Comparison of ENCODE assay signal across 9 cellular contexts in genomic region chr9:5851445-5851844, GRCh38. TPM values are rescaled to one million over a fixed set of nuclear protein-coding genes. Genes with fewer than 3 reads are reported as not detected.
DNase-seq lines count a peak whose midpoint lies in the region; ATAC-seq and TF ChIP-seq lines count a peak whose summit lies in the region.
"Had no signal": no experiment of that assay in that cellular context is flagged by ENCODE, and none has a peak within 500 bp of the region (broad histone marks: within the 10 kb centered on the region; RNA-seq: fewer than 3 reads in every experiment).

No MANE protein-coding gene starts in this region.

- H3K27me3 ChIP-seq in CD4-positive, alpha-beta T cell (ENCODE audit: control insufficient read depth, insufficient read depth, low read length), result no peaks in the 10 kb centered on the region

- POLR2A ChIA-PET in CD4-positive, alpha-beta T cell (lab: Charles Lee), result interaction anchor here (0.7 to 1.0 kb wide), 2 partner anchors 10 to 23 kb away, joined by 3 to 4 read pairs; no protein-coding TSS in a partner anchor
- POLR2A ChIA-PET in activated CD4-positive, alpha-beta memory T cell treated with anti-CD3 and anti-CD28 coated beads for 36 hours (lab: Charles Lee), result interaction anchor here (0.6 to 1.3 kb wide), 5 partner anchors 17 to 1105 kb away, joined by 3 to 6 read pairs (median 3); partner anchors contain the start of genes ERMP1 and PLGRKT

- no peak overlapping the region for H3K27ac ChIP-seq in CD4-positive, alpha-beta T cell (ENCODE audit: low read depth, low read length)

- H3K4me3 ChIP-seq in mucosa of descending colon, result no peak overlapping the region

- peak overlapping the region; percentile 65 for H3K27ac Mint-ChIP-seq in CD4-positive, alpha-beta T cell
- peak overlapping the region; percentile 70 for H3K27ac Mint-ChIP-seq in activated CD4-positive, alpha-beta memory T cell treated with anti-CD3 and anti-CD28 coated beads for 36 hours
- H3K27ac Mint-ChIP-seq: dendritic cell treated with granulocyte-macrophage colony-stimulating factor and Interleukin-4, amounts not matched to agents 40 ng/mL and 50 ng/mL, for 4 days had no signal

- CTCF ChIA-PET in CD4-positive, alpha-beta T cell (lab: Charles Lee), result interaction anchor here (0.9 to 5.8 kb wide), 2 partner anchors 19 to 35 kb away, joined by 3 to 34 read pairs; partner anchors contain the start of gene ERMP1
- CTCF ChIA-PET in activated CD4-positive, alpha-beta memory T cell treated with anti-CD3 and anti-CD28 coated beads for 36 hours (lab: Charles Lee), result interaction anchor here (1.0 to 2.8 kb wide), 5 partner anchors 10 to 155 kb away, joined by 3 to 32 read pairs (median 5); partner anchors contain the start of gene ERMP1

- H3K36me3 ChIP-seq in mucosa of descending colon (ENCODE audit: low read depth), result no peaks in the 10 kb centered on the region

- DNase-seq in CD4-positive, alpha-beta T cell, result peak in 3 of 10 experiments; percentile 4 to 23 (median 16)
- peak; percentile 66 for DNase-seq in activated CD4-positive, alpha-beta memory T cell treated with anti-CD3 and anti-CD28 coated beads for 36 hours
- peak in 1 of 3 donors; percentile 30 for DNase-seq in mucosa of descending colon
- DNase-seq in inferior parietal cortex (ENCODE audit: extremely low spot score), result no peak
- no peak for DNase-seq in T1000 (lab: John Stamatoyannopoulos, UW)
- no peak for DNase-seq in foreskin melanocyte

- H3K4me1 ChIP-seq in mucosa of descending colon (ENCODE audit: low read depth), result peaks cover 5% of the 10 kb centered on the region

- peaks cover 32% of the 10 kb centered on the region for H3K4me1 Mint-ChIP-seq in CD4-positive, alpha-beta T cell (ENCODE audit: low read depth)
- peaks cover 46% of the 10 kb centered on the region for H3K4me1 Mint-ChIP-seq in activated CD4-positive, alpha-beta memory T cell treated with anti-CD3 and anti-CD28 coated beads for 36 hours (ENCODE audit: low read depth)

- H3K9me3 Mint-ChIP-seq in CD4-positive, alpha-beta T cell, result no peaks in the 10 kb centered on the region
- H3K9me3 Mint-ChIP-seq in activated CD4-positive, alpha-beta memory T cell treated with anti-CD3 and anti-CD28 coated beads for 36 hours, result no peaks in the 10 kb centered on the region
- H3K9me3 Mint-ChIP-seq: dendritic cell treated with granulocyte-macrophage colony-stimulating factor and Interleukin-4, amounts not matched to agents 40 ng/mL and 50 ng/mL, for 4 days had no signal

- H3K36me3 Mint-ChIP-seq in CD4-positive, alpha-beta T cell (ENCODE audit: low read depth), result peaks cover 4% of the 10 kb centered on the region
- no peaks in the 10 kb centered on the region for H3K36me3 Mint-ChIP-seq in activated CD4-positive, alpha-beta memory T cell treated with anti-CD3 and anti-CD28 coated beads for 36 hours

- H3K9me3 ChIP-seq in CD4-positive, alpha-beta T cell (ENCODE audit: control insufficient read depth, low read length), result no peaks in the 10 kb centered on the region
- no peaks in the 10 kb centered on the region for H3K9me3 ChIP-seq in mucosa of descending colon

- H3K27me3 Mint-ChIP-seq in CD4-positive, alpha-beta T cell, result no peaks in the 10 kb centered on the region
- H3K27me3 Mint-ChIP-seq in activated CD4-positive, alpha-beta memory T cell treated with anti-CD3 and anti-CD28 coated beads for 36 hours, result no peaks in the 10 kb centered on the region
- H3K27me3 Mint-ChIP-seq: dendritic cell treated with granulocyte-macrophage colony-stimulating factor and Interleukin-4, amounts not matched to agents 40 ng/mL and 50 ng/mL, for 4 days had no signal

- peak; percentile 58 for ATAC-seq in CD4-positive, alpha-beta T cell (ENCODE audit: poor library complexity)
- ATAC-seq in GM19397 (IDR thresholded peaks at IDR 0.05; ENCODE audit: unreplicated experiment), result peak; percentile 71
- peak; percentile 96 for ATAC-seq in HG03378 (IDR thresholded peaks at IDR 0.05; ENCODE audit: unreplicated experiment)
- ATAC-seq in mucosa of descending colon, result peak; percentile 96

- no peak for TF ChIP-seq CTCF in CD4-positive, alpha-beta T cell (IDR thresholded peaks at IDR 0.05)
- no peak for TF ChIP-seq CTCF in mucosa of descending colon (IDR thresholded peaks at IDR 0.05)

- intact Hi-C loops in CD4-positive, alpha-beta T cell (cut with DNase I, micrococcal nuclease), result no loop called here
- intact Hi-C loops in activated CD4-positive, alpha-beta memory T cell treated with anti-CD3 and anti-CD28 coated beads for 36 hours (cut with micrococcal nuclease), result loop anchor here (1.0 to 10.0 kb wide), 7 partner anchors 10 to 867 kb away; partner anchors contain the start of gene JAK2
- intact Hi-C loops in mucosa of descending colon (cut with DNase I, micrococcal nuclease), result no loop called here

- H3K4me3 Mint-ChIP-seq in CD4-positive, alpha-beta T cell, result no peak overlapping the region
- no peak overlapping the region for H3K4me3 Mint-ChIP-seq in activated CD4-positive, alpha-beta memory T cell treated with anti-CD3 and anti-CD28 coated beads for 36 hours
- H3K4me3 Mint-ChIP-seq: dendritic cell treated with granulocyte-macrophage colony-stimulating factor and Interleukin-4, amounts not matched to agents 40 ng/mL and 50 ng/mL, for 4 days had no signal

RNA-seq across cellular contexts. Expression of gene ERMP1, which starts 18.5 kb away (rescaled TPM):
- 1 to 10 TPM; 5.8 to 6.8 TPM for total RNA-seq in CD4-positive, alpha-beta T cell
- 10 to 100 TPM; 23.2 to 24.0 TPM for total RNA-seq in activated CD4-positive, alpha-beta memory T cell treated with anti-CD3 and anti-CD28 coated beads for 36 hours
- 10 to 100 TPM; 29.5 to 60.6 (median 34.1) TPM for total RNA-seq in mucosa of descending colon

RNA-seq across cellular contexts. Expression of gene MLANA, which starts 39.2 kb away (rescaled TPM):
- not detected for total RNA-seq in CD4-positive, alpha-beta T cell
- not detected for total RNA-seq in activated CD4-positive, alpha-beta memory T cell treated with anti-CD3 and anti-CD28 coated beads for 36 hours
- not detected for total RNA-seq in mucosa of descending colon
